In genomic region chr4:64251779-64252178, GRCh38 we compare ENCODE assay signal across 29 cellular contexts.
"Had no signal": no experiment of that assay in that cellular context is flagged by ENCODE, and none has a peak within 500 bp of the region (broad histone marks: within the 10 kb centered on the region; RNA-seq: fewer than 3 reads in every experiment).

No MANE protein-coding gene starts in this region.

- H3K27ac ChIP-seq: RWPE1, WERI-Rb-1 had no signal

- DNase-seq: activated CD4-positive, alpha-beta memory T cell treated with anti-CD3 and anti-CD28 coated beads, Interleukin-2, amount 10 ng/mL, durations not matched to agents 7 days and 5 days; activated CD4-positive, alpha-beta T cell treated with anti-CD3 and anti-CD28 coated beads for 1 hour; activated CD4-positive, alpha-beta T cell treated with anti-CD3 and anti-CD28 coated beads for 48 hours; activated CD4-positive, CD25-positive, alpha-beta regulatory T cell; activated CD8-positive, alpha-beta memory T cell treated with anti-CD3 and anti-CD28 coated beads for 24 hours; activated CD8-positive, alpha-beta memory T cell treated with anti-CD3 and anti-CD28 coated beads, Interleukin-2, amount 10 ng/mL, durations not matched to agents 7 days and 5 days; activated CD8-positive, alpha-beta memory T cell treated with anti-CD3 and anti-CD28 coated beads, Interleukin-2, amount 50 U/mL, for 48 hours; activated effector memory CD4-positive, alpha-beta T cell treated with Interleukin-2 at 50 U/mL for 16 hours; activated naive CD4-positive, alpha-beta T cell treated with anti-CD3 and anti-CD28 coated beads, Interleukin-2, amount 10 ng/mL, durations not matched to agents 7 days and 5 days; activated naive CD8-positive, alpha-beta T cell treated with anti-CD3 and anti-CD28 coated beads, Interleukin-2, amount 50 U/mL, for 24 hours; activated T-cell treated with anti-CD3 and anti-CD28 coated beads, Interleukin-2, amount 50 U/mL, for 48 hours; anterior cingulate cortex; caudate nucleus; cerebellar nuclear complex; cortex of kidney; NCI-H1092 treated with DMSO at 0.1 percent for 48 hours; NCI-H1436 treated with DMSO at 0.1 percent for 48 hours; NCI-H187; NCI-H2029 treated with DMSO at 0.1 percent for 48 hours; NCI-H226; NCI-H524 treated with DMSO at 0.1 percent for 48 hours; SIG-M5; SW 1271; T-helper 1 cell; T-helper 2 cell; T-helper 9 cell; WERI-Rb-1 had no signal

- H3K36me3 ChIP-seq: WERI-Rb-1 had no signal

- ATAC-seq: activated CD8-positive, alpha-beta memory T cell treated with anti-CD3 and anti-CD28 coated beads, Interleukin-2, amount 10 ng/mL, durations not matched to agents 7 days and 5 days; activated naive CD8-positive, alpha-beta T cell treated with anti-CD3 and anti-CD28 coated beads, Interleukin-2, amount 50 U/mL, for 24 hours; Right ventricle myocardium inferior had no signal
